ENCODE assay signal across 32 cellular contexts in the genomic region with DNA sequence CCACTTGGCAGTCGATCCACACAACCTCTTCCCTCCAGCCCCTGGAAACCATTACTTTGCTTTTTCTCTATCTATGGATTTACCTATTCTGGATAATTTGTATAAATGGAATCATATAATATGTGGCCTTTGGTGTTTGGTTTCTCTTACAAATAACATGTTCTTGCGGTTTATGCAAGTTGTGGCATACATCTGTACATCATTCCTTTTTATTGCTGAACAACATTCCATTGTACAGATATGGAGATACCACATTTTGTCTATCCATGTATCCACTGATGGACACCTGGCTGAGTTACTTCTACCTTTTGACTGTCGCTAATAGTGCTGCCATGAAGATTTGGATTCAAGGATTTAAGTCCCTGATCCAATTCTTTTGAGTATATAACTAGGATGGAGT.
"Had no signal": no experiment of that assay in that cellular context is flagged by ENCODE, and none has a peak within 500 bp of the region (broad histone marks: within the 10 kb centered on the region; RNA-seq: fewer than 3 reads in every experiment).

No MANE protein-coding gene starts in this region.

- H3K4me3 Mint-ChIP-seq: activated CD4-positive, alpha-beta T cell treated with anti-CD3 and anti-CD28 coated beads for 36 hours; activated CD4-positive, alpha-beta T cell treated with anti-CD3 and anti-CD28 coated beads, Interleukin-2, amount 10 ng/mL, durations not matched to agents 7 days and 5 days; activated CD8-positive, alpha-beta T cell treated with anti-CD3 and anti-CD28 coated beads, Interleukin-2, amount 10 ng/mL, durations not matched to agents 7 days and 5 days; activated naive CD4-positive, alpha-beta T cell treated with anti-CD3 and anti-CD28 coated beads, Interleukin-2, amount 10 ng/mL, durations not matched to agents 7 days and 5 days; activated naive CD8-positive, alpha-beta T cell; activated naive CD8-positive, alpha-beta T cell treated with anti-CD3 and anti-CD28 coated beads, Interleukin-2, amount 50 U/mL, for 24 hours; activated T-cell treated with anti-CD3 and anti-CD28 coated beads, Interleukin-2, amount 50 U/mL, for 24 hours; brain; central memory CD8-positive, alpha-beta T cell; WTC11 had no signal

- ATAC-seq: activated CD4-positive, alpha-beta T cell treated with anti-CD3 and anti-CD28 coated beads for 36 hours; activated CD4-positive, CD25-positive, alpha-beta regulatory T cell treated with anti-CD3 and anti-CD28 coated beads, Interleukin-2, amount 50 U/mL, for 24 hours; activated CD8-positive, alpha-beta T cell treated with anti-CD3 and anti-CD28 coated beads, Interleukin-2, amount 10 ng/mL, durations not matched to agents 7 days and 5 days; activated naive CD8-positive, alpha-beta T cell treated with anti-CD3 and anti-CD28 coated beads, Interleukin-2, amount 50 U/mL, for 24 hours; PC-3; Right ventricle myocardium inferior; WTC11 had no signal

- H3K27ac ChIP-seq: cardiac muscle cell, Peyer's patch, RWPE1 had no signal

- H3K4me3 ChIP-seq: cardiac muscle cell, MG63, Peyer's patch had no signal

- H3K9me3 ChIP-seq: MG63, Peyer's patch had no signal

- H3K36me3 Mint-ChIP-seq: activated naive CD8-positive, alpha-beta T cell; brain; WTC11 had no signal

- H3K27me3 ChIP-seq: cardiac muscle cell, MG63, Peyer's patch had no signal

- H3K27me3 Mint-ChIP-seq: activated CD4-positive, alpha-beta T cell treated with anti-CD3 and anti-CD28 coated beads for 36 hours; activated CD4-positive, alpha-beta T cell treated with anti-CD3 and anti-CD28 coated beads, Interleukin-2, amount 10 ng/mL, durations not matched to agents 7 days and 5 days; activated naive CD4-positive, alpha-beta T cell treated with anti-CD3 and anti-CD28 coated beads, Interleukin-2, amount 10 ng/mL, durations not matched to agents 7 days and 5 days; activated naive CD8-positive, alpha-beta T cell; activated naive CD8-positive, alpha-beta T cell treated with anti-CD3 and anti-CD28 coated beads, Interleukin-2, amount 50 U/mL, for 24 hours; activated T-cell treated with anti-CD3 and anti-CD28 coated beads, Interleukin-2, amount 50 U/mL, for 24 hours; brain; central memory CD8-positive, alpha-beta T cell had no signal

- H3K27ac Mint-ChIP-seq: activated CD4-positive, alpha-beta T cell treated with anti-CD3 and anti-CD28 coated beads for 36 hours; activated CD4-positive, alpha-beta T cell treated with anti-CD3 and anti-CD28 coated beads, Interleukin-2, amount 10 ng/mL, durations not matched to agents 7 days and 5 days; activated CD8-positive, alpha-beta T cell treated with anti-CD3 and anti-CD28 coated beads, Interleukin-2, amount 10 ng/mL, durations not matched to agents 7 days and 5 days; activated naive CD4-positive, alpha-beta T cell treated with anti-CD3 and anti-CD28 coated beads, Interleukin-2, amount 10 ng/mL, durations not matched to agents 7 days and 5 days; activated naive CD8-positive, alpha-beta T cell; activated naive CD8-positive, alpha-beta T cell treated with anti-CD3 and anti-CD28 coated beads, Interleukin-2, amount 50 U/mL, for 24 hours; activated T-cell treated with anti-CD3 and anti-CD28 coated beads, Interleukin-2, amount 50 U/mL, for 24 hours; brain; T-helper 2 cell treated with Interferon-gamma antibody and Interleukin-4, amounts not matched to agents 5 μg/mL and 100 μg/mL, for 36 hours; WTC11 had no signal

- H3K36me3 ChIP-seq: cardiac muscle cell, MG63, Peyer's patch had no signal

- H3K4me1 Mint-ChIP-seq: activated naive CD8-positive, alpha-beta T cell treated with anti-CD3 and anti-CD28 coated beads, Interleukin-2, amount 50 U/mL, for 24 hours had no signal

- DNase-seq: activated CD4-positive, alpha-beta T cell treated with anti-CD3 and anti-CD28 coated beads for 36 hours; activated CD4-positive, alpha-beta T cell treated with anti-CD3 and anti-CD28 coated beads, Interleukin-2, amount 10 ng/mL, durations not matched to agents 7 days and 5 days; activated CD4-positive, alpha-beta T cell treated with anti-CD3 and anti-CD28 coated beads, Interleukin-2, amount 50 U/mL, for 48 hours; activated CD8-positive, alpha-beta T cell treated with anti-CD3 and anti-CD28 coated beads, Interleukin-2, amount 10 ng/mL, durations not matched to agents 7 days and 5 days; activated effector memory CD4-positive, alpha-beta T cell treated with Interleukin-2 at 50 U/mL for 16 hours; activated naive CD4-positive, alpha-beta T cell treated with anti-CD3 and anti-CD28 coated beads, Interleukin-2, amount 10 ng/mL, durations not matched to agents 7 days and 5 days; activated naive CD8-positive, alpha-beta T cell treated with anti-CD3 and anti-CD28 coated beads, Interleukin-2, amount 50 U/mL, for 24 hours; activated T-cell treated with anti-CD3 and anti-CD28 coated beads, Interleukin-2, amount 50 U/mL, for 24 hours; anterior cingulate cortex; Kasumi-1; KG1; MG63; NCI-H1048; NCI-H1436; NCI-H1694; NCI-H1930; NCI-H2081 treated with DMSO at 0.1 percent for 48 hours; NCI-H226; NCI-H446 treated with DMSO at 0.1 percent for 48 hours; NK-92 treated with Interleukin-12 subunit alpha and Interleukin-12 subunit beta, amount 100 ng/mL, for 24 hours; PC-3; Peyer's patch; SW 1271 had no signal
